In genomic region chr2:74454654-74455511, GRCh38 we compare ENCODE assay signal across 8 cellular contexts. TPM values are rescaled to one million over a fixed set of nuclear protein-coding genes. Genes with fewer than 3 reads are reported as not detected.
A peak's percentile ranks its signal among the peaks of the same experiment; 100 is the strongest.
DNase-seq lines count a peak whose midpoint lies in the region; ATAC-seq and FAIRE-seq lines count a peak whose summit lies in the region.

TSS of gene INO80B (plus strand) at chr2:74455087. CDS start at chr2:74455117, 30 bp downstream.

- peaks cover 2 to 8% of the 10 kb centered on the region in 2 experiments for H3K36me3 ChIP-seq in mesenchymal stem cell (ENCODE audit: control insufficient read depth in 1 of 2, insufficient read depth in 2 of 2, low read depth in 1 of 2, low read length in 2 of 2)

- peak within 1 kb of the TSS; percentile 96 to 98 for H3K4me3 Mint-ChIP-seq in effector memory CD8-positive, alpha-beta T cell

- peak within 1 kb of the TSS; percentile 15 for H2AFZ ChIP-seq in mesenchymal stem cell (ENCODE audit: low read depth, low read length)

- no peaks in the 10 kb centered on the region for H3K9me3 ChIP-seq in mesenchymal stem cell (ENCODE audit: control insufficient read depth, low read length)

- H3K14ac ChIP-seq in mesenchymal stem cell (ENCODE audit: low read length in 2 of 2), result no peak within 1 kb of the TSS

- H3K36me3 Mint-ChIP-seq in effector memory CD8-positive, alpha-beta T cell (ENCODE audit: insufficient read depth), result peaks cover 44% of the 10 kb centered on the region

- DNase-seq in CMK (ENCODE audit: low read depth) (peak; percentile 94), HTR-8/SVneo (ENCODE audit: insufficient read length, low spot score) (peak; percentile 95), NOMO-1 treated with dmso at 0.1 percent for 144 hours (lab: John Stamatoyannopoulos, UW; ENCODE audit: unreplicated experiment) (peak; percentile 97), mesenchymal stem cell (peak; percentile 98)
- DNase-seq in activated CD8-positive, alpha-beta memory T cell treated with anti-CD3 and anti-CD28 coated beads for 48 hours (ENCODE audit: low read depth in 2 of 3, low spot score in 2 of 3), result peak; percentile 90 to 94 (median 94)
- DNase-seq in effector memory CD8-positive, alpha-beta T cell, result peak; percentile 97 to 99 (median 97)
- peak; percentile 95 for DNase-seq in stimulated activated CD8-positive, alpha-beta memory T cell treated with anti-CD3 and anti-CD28 coated beads, Interleukin-12 subunit alpha, Interleukin-12 subunit beta, amount 100 ng/mL, for 4 hours (ENCODE audit: low read depth)

- no peak within 1 kb of the TSS for H2BK5ac ChIP-seq in mesenchymal stem cell (ENCODE audit: low read depth, low read length, poor library complexity, severe bottlenecking)

- H3K27ac Mint-ChIP-seq in effector memory CD8-positive, alpha-beta T cell, result peak within 1 kb of the TSS; percentile 94 to 100

- 2% methylated on average over 39 of the region's 40 CpGs for WGBS in mesenchymal stem cell

- H3K27me3 ChIP-seq in mesenchymal stem cell (ENCODE audit: control insufficient read depth in 1 of 2, insufficient read depth in 1 of 2, low read length in 2 of 2), result no peaks in the 10 kb centered on the region

- no peak within 1 kb of the TSS for H4K91ac ChIP-seq in mesenchymal stem cell (ENCODE audit: low read length)

- peak; percentile 30 for ATAC-seq in GM21367 (IDR thresholded peaks at IDR 0.05; ENCODE audit: unreplicated experiment)
- ATAC-seq in effector memory CD8-positive, alpha-beta T cell (replicated peaks), result peak; percentile 37

- peak within 1 kb of the TSS in 1 of 2 experiments; percentile 51 for H3K18ac ChIP-seq in mesenchymal stem cell (ENCODE audit: low read depth in 1 of 2, low read length in 2 of 2)

- no peak within 1 kb of the TSS for H3K4ac ChIP-seq in mesenchymal stem cell (ENCODE audit: low read depth in 1 of 2, low read length in 2 of 2)

- no peak within 1 kb of the TSS for H2BK120ac ChIP-seq in mesenchymal stem cell (ENCODE audit: low read depth, low read length)

- H3K4me2 ChIP-seq in mesenchymal stem cell (ENCODE audit: low read length, poor library complexity, severe bottlenecking), result peak within 1 kb of the TSS; percentile 92

- H2BK15ac ChIP-seq in mesenchymal stem cell (ENCODE audit: low read depth, poor library complexity, severe bottlenecking), result no peak within 1 kb of the TSS

- H2AK5ac ChIP-seq in mesenchymal stem cell (ENCODE audit: low read length, severe bottlenecking), result no peak within 1 kb of the TSS

- H3K9me3 Mint-ChIP-seq in effector memory CD8-positive, alpha-beta T cell, result no peaks in the 10 kb centered on the region

- peak; percentile 94 for FAIRE-seq in HTR-8/SVneo (lab: Jason Lieb, UNC)

- H3K23ac ChIP-seq in mesenchymal stem cell (ENCODE audit: low read length in 2 of 2), result peak within 1 kb of the TSS in 1 of 2 experiments; percentile 17

- H3K27ac ChIP-seq in mesenchymal stem cell (ENCODE audit: low read length, poor library complexity, severe bottlenecking), result peak within 1 kb of the TSS; percentile 10

- peak within 1 kb of the TSS; percentile 75 for H4K8ac ChIP-seq in mesenchymal stem cell (ENCODE audit: low read length)

- peaks cover 11% of the 10 kb centered on the region for H3K4me1 ChIP-seq in mesenchymal stem cell (ENCODE audit: control insufficient read depth, insufficient read depth, low read depth, low read length)

- peak within 1 kb of the TSS; percentile 91 for H3K9ac ChIP-seq in mesenchymal stem cell (ENCODE audit: low read length)

- no peaks in the 10 kb centered on the region for H3K27me3 Mint-ChIP-seq in effector memory CD8-positive, alpha-beta T cell

- peaks cover 50 to 56% of the 10 kb centered on the region in 2 donors for H3K4me1 Mint-ChIP-seq in effector memory CD8-positive, alpha-beta T cell (ENCODE audit: low read depth in 2 of 2)

- no peak within 1 kb of the TSS for H2BK12ac ChIP-seq in mesenchymal stem cell (ENCODE audit: low read length in 2 of 2)

- H3K79me1 ChIP-seq in mesenchymal stem cell (replicated peaks; ENCODE audit: low read length, poor library complexity, severe bottlenecking), result peaks cover 17% of the 10 kb centered on the region

- H3K4me3 ChIP-seq in mesenchymal stem cell (ENCODE audit: insufficient read depth in 1 of 2, low read depth in 1 of 2, low read length in 2 of 2), result peak within 1 kb of the TSS; percentile 61 to 94

RNA-seq across cellular contexts. Expression of gene INO80B, which starts in this region (rescaled TPM):
- 18.1 TPM for polyA plus RNA-seq in mesenchymal stem cell (2013, experiment 1 of 2)
- 17.7 TPM for polyA plus RNA-seq in mesenchymal stem cell (2013, experiment 2 of 2)

Comparison
In these comparisons a context has a peak if more than half of its experiments do, and no peak if none do; other contexts are left out.
1. Peak in every context shown above with its lines: DNase-seq, ATAC-seq, H3K4me3 ChIP-seq and H3K27ac ChIP-seq.